Comparison of ENCODE assay signal across 8 cellular contexts in genomic region chr6:31729515-31729978, GRCh38. TPM values are rescaled to one million over a fixed set of nuclear protein-coding genes. Genes with fewer than 3 reads are reported as not detected.
DNase-seq lines count a peak whose midpoint lies in the region; ATAC-seq, FAIRE-seq and TF ChIP-seq lines count a peak whose summit lies in the region.

No MANE protein-coding gene starts in this region.

- no TSS peak for BruUV-seq in HepG2 (replicated peaks; lab: Mats Ljungman, UMichigan)

- peak; percentile 99 for TF ChIP-seq RAD21 in HepG2 (CRISPR knock-in tag; IDR thresholded peaks at IDR 0.05)

- peaks cover 16% of the 10 kb centered on the region for H3K79me2 ChIP-seq in HepG2 (ENCODE audit: insufficient read depth, low read length)

- peak; percentile 77 for ATAC-seq in HepG2

- POLR2A ChIA-PET in HepG2 (lab: Yijun Ruan, JAX) = interaction anchor here (0.7 to 11.3 kb wide), 30 partner anchors 9 to 222 kb away, joined by 3 to 279 read pairs (median 5); partner anchors contain the start of genes ABHD16A, BAG6, C6orf47 and CLIC1

- H4K20me1 ChIP-seq in HepG2 (ENCODE audit: insufficient read depth, low read length) = peaks cover 27% of the 10 kb centered on the region; the same call in 1 of the 2 replicates

- peak overlapping the region; percentile 65 for H3K9ac ChIP-seq in HepG2 (ENCODE audit: insufficient read depth, low read depth, low read length)

- peak overlapping the region; percentile 86 for H3K4me2 ChIP-seq in HepG2 (ENCODE audit: low read depth, low read length)

- no peak overlapping the region for H2AFZ ChIP-seq in HepG2 (ENCODE audit: low read length)

- H3K4me3 ChIP-seq in HFF-Myc (replicated peaks; ENCODE audit: low read depth, low read length) (peak overlapping the region; percentile 63), dorsolateral prefrontal cortex (peak overlapping the region; percentile 56 to 93 (median 75)), HepG2 (replicated peaks in 1 of 3; ENCODE audit: insufficient read depth in 1 of 3, low read depth in 2 of 3, low read length in 3 of 3) (peak overlapping the region; percentile 60 to 79 (median 72))

- H3K27ac ChIP-seq in dorsolateral prefrontal cortex = peak overlapping the region in 58 of 59 donors; percentile 27 to 96 (median 82)
- peak overlapping the region; percentile 72 for H3K27ac ChIP-seq in HepG2 (ENCODE audit: extremely low read length, insufficient read depth, low read length)

- no peak for TF ChIP-seq CTCF in HFF-Myc (IDR thresholded peaks at IDR 0.05; ENCODE audit: low read depth, low read length, missing control alignments)
- peak in 38 of 56 donors; percentile 4 to 79 (median 70) for TF ChIP-seq CTCF in dorsolateral prefrontal cortex (IDR thresholded peaks at IDR 0.05 in 54 of 56, conservative IDR thresholded peaks at IDR 0.05 in 2 of 56; ENCODE audit: low read depth in 1 of 56, partially characterized antibody in 56 of 56)
- peak; percentile 96 for TF ChIP-seq CTCF in HepG2 (CRISPR knock-in tag; IDR thresholded peaks at IDR 0.05)

- peaks cover 0 to 8% (median 0%) of the 10 kb centered on the region in 45 donors for H3K27me3 ChIP-seq in dorsolateral prefrontal cortex
- no peaks in the 10 kb centered on the region for H3K27me3 ChIP-seq in HepG2 (ENCODE audit: control insufficient read depth in 1 of 2, insufficient read depth in 2 of 2, low read length in 2 of 2)

- no peaks in the 10 kb centered on the region for H3K9me3 ChIP-seq in HepG2 (ENCODE audit: low read length)

- 0 out of 4 replicates have a peak, but pooled peaks of 1 of the 2 experiments have one; percentile 4 for TF ChIP-seq EP300 in HepG2 (IDR thresholded peaks at IDR 0.05; ENCODE audit: low read depth in 2 of 2, low read length in 2 of 2)
- no peak for TF ChIP-seq EP300 in HepG2 (CRISPR knock-in tag; IDR thresholded peaks at IDR 0.05; ENCODE audit: borderline replicate concordance)

- 2% methylated on average over 28 of the region's 29 CpGs for WGBS in HepG2 (ENCODE audit: low lambda C conversion rate)

- in situ Hi-C loops in HepG2 (cut with HindIII; ENCODE audit: extremely low pct_ligation_motif_present, low pct_unique_long_range_greater_than_20kb) = no loop called here

- intact Hi-C loops in dorsolateral prefrontal cortex (cut with DNase I) (loop anchor here in 1 of 2 donors (1.0 kb wide), 1 partner anchor 66 kb away; the partner anchor contains the start of gene VARS1), HepG2 (cut with micrococcal nuclease; ENCODE audit: unreplicated experiment) (loop anchor here (1.0 kb wide), 2 partner anchors 8 to 40 kb away; no protein-coding TSS in a partner anchor)

- peaks cover 24 to 39% of the 10 kb centered on the region in 2 experiments for H3K36me3 ChIP-seq in HepG2 (replicated peaks in 1 of 2; ENCODE audit: control insufficient read depth in 1 of 2, insufficient read depth in 2 of 2, low read length in 2 of 2)

- H3K4me1 ChIP-seq in HepG2 (ENCODE audit: insufficient read depth, low read length) = peaks cover 56% of the 10 kb centered on the region

- CTCF ChIA-PET in HepG2 (lab: Yijun Ruan, JAX; ENCODE audit: low intra/inter-chr PET ratio, low total read pairs) = interaction anchor here (0.8 to 4.2 kb wide), 6 partner anchors 9 to 100 kb away, joined by 4 to 74 read pairs (median 4); partner anchors contain the start of gene MSH5

- FAIRE-seq in HepG2 (lab: Jason Lieb, UNC) = peak; percentile 72

- TF ChIP-seq POLR2A in HepG2 (IDR thresholded peaks at IDR 0.05; ENCODE audit: insufficient read depth in 1 of 2, low read depth in 2 of 2, low read length in 2 of 2) = peak in 1 of 2 experiments; percentile 74; a peak in 2 of 4 replicates

- peak; percentile 77 for DNase-seq in DMS153 treated with DMSO at 0.1 percent for 48 hours (lab: John Stamatoyannopoulos, UW; ENCODE audit: unreplicated experiment)
- no peak for DNase-seq in HFF-Myc (ENCODE audit: extremely low read depth, low read depth)
- peak; percentile 85 for DNase-seq in NCI-H2227 treated with DMSO at 0.1 percent for 48 hours (lab: John Stamatoyannopoulos, UW)
- DNase-seq in activated CD4-positive, alpha-beta T cell treated with anti-CD3 and anti-CD28 coated beads, Interleukin-2, amount 50 U/mL, for 24 hours (ENCODE audit: low read depth in 1 of 2, low spot score in 1 of 2) = peak; percentile 55 to 67
- DNase-seq in dorsolateral prefrontal cortex = peak; percentile 56 to 86 (median 68)
- DNase-seq in HepG2 (ENCODE audit: low spot score) = peak; percentile 86
- DNase-seq in stimulated activated CD4-positive, alpha-beta T cell treated with anti-CD3 and anti-CD28 coated beads, Interleukin-2, amount 100 ng/mL, for 4 hours (ENCODE audit: low read depth) = peak; percentile 73
- DNase-seq in GM19240 (ENCODE audit: insufficient read length, low spot score) = no peak

RNA-seq across cellular contexts. Expression of gene DDAH2, which starts 0.4 kb away (rescaled TPM):
- total RNA-seq in dorsolateral prefrontal cortex (10 to 100 TPM; 14.5 to 68.4 (median 29.2) TPM), HepG2 (2016; rRNA removed; fragmentation: Illumina TruSeq; extraction: Trizol) (14.4 and 16.4 TPM in 2 replicates)
- 8.5 and 10.3 TPM in 2 replicates for total RNA-seq in HepG2 (2016; cell fraction: cytosol; rRNA removed; fragmentation: Illumina TruSeq; extraction: Trizol; ENCODE audit: low read depth)
- total RNA-seq in HepG2 (2016; cell fraction: insoluble cytoplasmic fraction; rRNA removed; fragmentation: Illumina TruSeq; extraction: Trizol) = 14.2 and 17.0 TPM in 2 replicates
- total RNA-seq in HepG2 (2016; cell fraction: membrane; rRNA removed; fragmentation: Illumina TruSeq; extraction: Trizol) = 10.5 and 14.6 TPM in 2 replicates
- 6.9 and 9.4 TPM in 2 replicates for total RNA-seq in HepG2 (2016; cell fraction: nucleus; rRNA removed; fragmentation: Illumina TruSeq; extraction: Trizol)
- polyA plus RNA-seq in HepG2 (2011; rRNA removed) = 21.1 and 21.9 TPM in 2 replicates
- polyA plus RNA-seq in HepG2 (2011; cell fraction: cytosol; rRNA removed) = 17.3 and 27.4 TPM in 2 replicates
- polyA plus RNA-seq in HepG2 (2011; cell fraction: nucleus; rRNA removed) = 76.2 and 86.7 TPM in 2 replicates
- 12.9 and 21.1 TPM in 2 replicates for polyA plus RNA-seq in HepG2 (2012)
- 7.1 and 9.5 TPM in 2 replicates for polyA plus RNA-seq in HepG2 (2016; cell fraction: cytosol; fragmentation: Illumina TruSeq; extraction: Trizol; ENCODE audit: low read depth)
- polyA plus RNA-seq in HepG2 (2016; cell fraction: insoluble cytoplasmic fraction; fragmentation: Illumina TruSeq; extraction: Trizol; ENCODE audit: low read depth) = 12.9 and 17.0 TPM in 2 replicates
- 9.7 and 13.0 TPM in 2 replicates for polyA plus RNA-seq in HepG2 (2016; cell fraction: membrane; fragmentation: Illumina TruSeq; extraction: Trizol; ENCODE audit: low read depth)
- 21.1 and 21.5 TPM in 2 replicates for polyA plus RNA-seq in HepG2 (2016; cell fraction: nucleus; fragmentation: Illumina TruSeq; extraction: Trizol; ENCODE audit: insufficient read depth, low read depth)
- 8.4 and 17.2 TPM in 2 replicates for polyA minus RNA-seq in HepG2 (2011; rRNA and poly(A)+ RNA removed; ENCODE audit: low replicate concordance)
- 5.3 and 6.9 TPM in 2 replicates for polyA minus RNA-seq in HepG2 (2011; cell fraction: cytosol; rRNA and poly(A)+ RNA removed)
- 10.2 and 10.7 TPM in 2 replicates for polyA minus RNA-seq in HepG2 (2011; cell fraction: nucleus; rRNA and poly(A)+ RNA removed)

RNA-seq across cellular contexts. Expression of gene MPIG6B, which starts 6.4 kb away (rescaled TPM):
- total RNA-seq in dorsolateral prefrontal cortex = 1 to 10 TPM in 1 of 120 experiments, under 1 TPM in 37, not detected in 82; 0.19 to 1.1 (median 0.37) TPM
- total RNA-seq in HepG2 (2016; rRNA removed; fragmentation: Illumina TruSeq; extraction: Trizol) = not detected in 2 replicates
- not detected in 2 replicates for total RNA-seq in HepG2 (2016; cell fraction: cytosol; rRNA removed; fragmentation: Illumina TruSeq; extraction: Trizol; ENCODE audit: low read depth)
- total RNA-seq in HepG2 (2016; cell fraction: insoluble cytoplasmic fraction; rRNA removed; fragmentation: Illumina TruSeq; extraction: Trizol) = not detected in 2 replicates
- not detected in 2 replicates for total RNA-seq in HepG2 (2016; cell fraction: membrane; rRNA removed; fragmentation: Illumina TruSeq; extraction: Trizol)
- total RNA-seq in HepG2 (2016; cell fraction: nucleus; rRNA removed; fragmentation: Illumina TruSeq; extraction: Trizol) = not detected in 2 replicates
- polyA plus RNA-seq in HepG2 (2011; rRNA removed) = not detected in 2 replicates
- polyA plus RNA-seq in HepG2 (2011; cell fraction: cytosol; rRNA removed) = not detected in 2 replicates
- not detected in 2 replicates for polyA plus RNA-seq in HepG2 (2011; cell fraction: nucleus; rRNA removed)
- polyA plus RNA-seq in HepG2 (2012) = 0.08 and 0.15 TPM in 2 replicates
- polyA plus RNA-seq in HepG2 (2016; cell fraction: cytosol; fragmentation: Illumina TruSeq; extraction: Trizol; ENCODE audit: low read depth) = not detected in 2 replicates
- polyA plus RNA-seq in HepG2 (2016; cell fraction: insoluble cytoplasmic fraction; fragmentation: Illumina TruSeq; extraction: Trizol; ENCODE audit: low read depth) = not detected in 2 replicates
- polyA plus RNA-seq in HepG2 (2016; cell fraction: membrane; fragmentation: Illumina TruSeq; extraction: Trizol; ENCODE audit: low read depth) = not detected in 2 replicates
- polyA plus RNA-seq in HepG2 (2016; cell fraction: nucleus; fragmentation: Illumina TruSeq; extraction: Trizol; ENCODE audit: insufficient read depth, low read depth) = not detected in 2 replicates
- polyA minus RNA-seq in HepG2 (2011; rRNA and poly(A)+ RNA removed; ENCODE audit: low replicate concordance) = not detected in 2 replicates
- not detected in 2 replicates for polyA minus RNA-seq in HepG2 (2011; cell fraction: cytosol; rRNA and poly(A)+ RNA removed)
- not detected in 2 replicates for polyA minus RNA-seq in HepG2 (2011; cell fraction: nucleus; rRNA and poly(A)+ RNA removed)

RNA-seq across cellular contexts. Expression of gene CLIC1, which starts 6.8 kb away (rescaled TPM):
- 10 to 100 TPM in 119 of 120 experiments, 1 to 10 TPM in 1; 6.1 to 85.5 (median 25.3) TPM for total RNA-seq in dorsolateral prefrontal cortex
- total RNA-seq in HepG2 (2016; rRNA removed; fragmentation: Illumina TruSeq; extraction: Trizol) = 445 and 602 TPM in 2 replicates
- 267 and 295 TPM in 2 replicates for total RNA-seq in HepG2 (2016; cell fraction: cytosol; rRNA removed; fragmentation: Illumina TruSeq; extraction: Trizol; ENCODE audit: low read depth)
- total RNA-seq in HepG2 (2016; cell fraction: insoluble cytoplasmic fraction; rRNA removed; fragmentation: Illumina TruSeq; extraction: Trizol) = 442 and 617 TPM in 2 replicates
- total RNA-seq in HepG2 (2016; cell fraction: membrane; rRNA removed; fragmentation: Illumina TruSeq; extraction: Trizol) = 333 and 368 TPM in 2 replicates
- total RNA-seq in HepG2 (2016; cell fraction: nucleus; rRNA removed; fragmentation: Illumina TruSeq; extraction: Trizol) = 383 and 410 TPM in 2 replicates
- polyA plus RNA-seq in HepG2 (2011; rRNA removed) = 891 and 997 TPM in 2 replicates
- polyA plus RNA-seq in HepG2 (2011; cell fraction: cytosol; rRNA removed) = 1,063 and 1,114 TPM in 2 replicates
- polyA plus RNA-seq in HepG2 (2011; cell fraction: nucleus; rRNA removed) = 243 and 309 TPM in 2 replicates
- polyA plus RNA-seq in HepG2 (2012) = 684 and 693 TPM in 2 replicates
- polyA plus RNA-seq in HepG2 (2016; cell fraction: cytosol; fragmentation: Illumina TruSeq; extraction: Trizol; ENCODE audit: low read depth) = 249 and 300 TPM in 2 replicates
- polyA plus RNA-seq in HepG2 (2016; cell fraction: insoluble cytoplasmic fraction; fragmentation: Illumina TruSeq; extraction: Trizol; ENCODE audit: low read depth) = 415 and 433 TPM in 2 replicates
- polyA plus RNA-seq in HepG2 (2016; cell fraction: membrane; fragmentation: Illumina TruSeq; extraction: Trizol; ENCODE audit: low read depth) = 263 and 301 TPM in 2 replicates
- 609 and 612 TPM in 2 replicates for polyA plus RNA-seq in HepG2 (2016; cell fraction: nucleus; fragmentation: Illumina TruSeq; extraction: Trizol; ENCODE audit: insufficient read depth, low read depth)
- polyA minus RNA-seq in HepG2 (2011; rRNA and poly(A)+ RNA removed; ENCODE audit: low replicate concordance) = 509 and 745 TPM in 2 replicates
- polyA minus RNA-seq in HepG2 (2011; cell fraction: cytosol; rRNA and poly(A)+ RNA removed) = 299 and 375 TPM in 2 replicates
- 119 and 176 TPM in 2 replicates for polyA minus RNA-seq in HepG2 (2011; cell fraction: nucleus; rRNA and poly(A)+ RNA removed)

RNA-seq across cellular contexts. Expression of gene LY6G6C, which starts 8.0 kb away (rescaled TPM):
- total RNA-seq in dorsolateral prefrontal cortex (1 to 10 TPM in 1 of 120 experiments, under 1 TPM in 10, not detected in 109; 0.42 to 1.3 (median 0.57) TPM), HepG2 (2016; rRNA removed; fragmentation: Illumina TruSeq; extraction: Trizol) (not detected in 2 replicates)
- total RNA-seq in HepG2 (2016; cell fraction: cytosol; rRNA removed; fragmentation: Illumina TruSeq; extraction: Trizol; ENCODE audit: low read depth) = not detected in 2 replicates
- not detected in 2 replicates for total RNA-seq in HepG2 (2016; cell fraction: insoluble cytoplasmic fraction; rRNA removed; fragmentation: Illumina TruSeq; extraction: Trizol)
- not detected in 2 replicates for total RNA-seq in HepG2 (2016; cell fraction: membrane; rRNA removed; fragmentation: Illumina TruSeq; extraction: Trizol)
- total RNA-seq in HepG2 (2016; cell fraction: nucleus; rRNA removed; fragmentation: Illumina TruSeq; extraction: Trizol) = not detected in 2 replicates
- polyA plus RNA-seq in HepG2 (2011; rRNA removed) = 0.15 and 0.21 TPM in 2 replicates
- 0.13 TPM in 1 of 2 replicates, not detected in the other for polyA plus RNA-seq in HepG2 (2011; cell fraction: cytosol; rRNA removed)
- 0.42 and 0.76 TPM in 2 replicates for polyA plus RNA-seq in HepG2 (2011; cell fraction: nucleus; rRNA removed)
- 0.31 TPM in 1 of 2 replicates, not detected in the other for polyA plus RNA-seq in HepG2 (2012)
- polyA plus RNA-seq in HepG2 (2016; cell fraction: cytosol; fragmentation: Illumina TruSeq; extraction: Trizol; ENCODE audit: low read depth) = not detected in 2 replicates
- polyA plus RNA-seq in HepG2 (2016; cell fraction: insoluble cytoplasmic fraction; fragmentation: Illumina TruSeq; extraction: Trizol; ENCODE audit: low read depth) = not detected in 2 replicates
- polyA plus RNA-seq in HepG2 (2016; cell fraction: membrane; fragmentation: Illumina TruSeq; extraction: Trizol; ENCODE audit: low read depth) = not detected in 2 replicates
- 0.72 TPM in 1 of 2 replicates, not detected in the other for polyA plus RNA-seq in HepG2 (2016; cell fraction: nucleus; fragmentation: Illumina TruSeq; extraction: Trizol; ENCODE audit: insufficient read depth, low read depth)
- 0.28 TPM in 1 of 2 replicates, not detected in the other for polyA minus RNA-seq in HepG2 (2011; rRNA and poly(A)+ RNA removed; ENCODE audit: low replicate concordance)
- not detected in 2 replicates for polyA minus RNA-seq in HepG2 (2011; cell fraction: cytosol; rRNA and poly(A)+ RNA removed)
- not detected in 2 replicates for polyA minus RNA-seq in HepG2 (2011; cell fraction: nucleus; rRNA and poly(A)+ RNA removed)

RNA-seq across cellular contexts. Expression of gene MSH5, which starts 10.3 kb away (rescaled TPM):
- total RNA-seq in dorsolateral prefrontal cortex (10 to 100 TPM in 56 of 120 experiments, 1 to 10 TPM in 63, under 1 TPM in 1; 0.83 to 23.4 (median 9.7) TPM), HepG2 (2016; rRNA removed; fragmentation: Illumina TruSeq; extraction: Trizol) (2.5 and 10.2 TPM in 2 replicates)
- 6.2 and 9.7 TPM in 2 replicates for total RNA-seq in HepG2 (2016; cell fraction: cytosol; rRNA removed; fragmentation: Illumina TruSeq; extraction: Trizol; ENCODE audit: low read depth)
- total RNA-seq in HepG2 (2016; cell fraction: insoluble cytoplasmic fraction; rRNA removed; fragmentation: Illumina TruSeq; extraction: Trizol) = 3.6 and 10.0 TPM in 2 replicates
- 3.8 and 4.3 TPM in 2 replicates for total RNA-seq in HepG2 (2016; cell fraction: membrane; rRNA removed; fragmentation: Illumina TruSeq; extraction: Trizol)
- 23.2 and 28.8 TPM in 2 replicates for total RNA-seq in HepG2 (2016; cell fraction: nucleus; rRNA removed; fragmentation: Illumina TruSeq; extraction: Trizol)
- 28.3 and 38.7 TPM in 2 replicates for polyA plus RNA-seq in HepG2 (2011; rRNA removed)
- 6.2 and 7.0 TPM in 2 replicates for polyA plus RNA-seq in HepG2 (2011; cell fraction: cytosol; rRNA removed)
- 221 and 280 TPM in 2 replicates for polyA plus RNA-seq in HepG2 (2011; cell fraction: nucleus; rRNA removed)
- 18.8 and 19.5 TPM in 2 replicates for polyA plus RNA-seq in HepG2 (2012)
- 0.90 and 1.3 TPM in 2 replicates for polyA plus RNA-seq in HepG2 (2016; cell fraction: cytosol; fragmentation: Illumina TruSeq; extraction: Trizol; ENCODE audit: low read depth)
- polyA plus RNA-seq in HepG2 (2016; cell fraction: insoluble cytoplasmic fraction; fragmentation: Illumina TruSeq; extraction: Trizol; ENCODE audit: low read depth) = 2.9 and 3.2 TPM in 2 replicates
- 1.5 and 2.2 TPM in 2 replicates for polyA plus RNA-seq in HepG2 (2016; cell fraction: membrane; fragmentation: Illumina TruSeq; extraction: Trizol; ENCODE audit: low read depth)
- polyA plus RNA-seq in HepG2 (2016; cell fraction: nucleus; fragmentation: Illumina TruSeq; extraction: Trizol; ENCODE audit: insufficient read depth, low read depth) = 76.6 and 77.9 TPM in 2 replicates
- 32.0 and 34.5 TPM in 2 replicates for polyA minus RNA-seq in HepG2 (2011; rRNA and poly(A)+ RNA removed; ENCODE audit: low replicate concordance)
- 3.9 and 5.5 TPM in 2 replicates for polyA minus RNA-seq in HepG2 (2011; cell fraction: cytosol; rRNA and poly(A)+ RNA removed)
- polyA minus RNA-seq in HepG2 (2011; cell fraction: nucleus; rRNA and poly(A)+ RNA removed) = 84.3 and 91.3 TPM in 2 replicates

Comparison
In these comparisons a context has a peak if more than half of its experiments do, and no peak if none do; other contexts are left out.
1. DNase-seq: peak in DMS153 treated with DMSO at 0.1 percent for 48 hours (single experiment), NCI-H2227 treated with DMSO at 0.1 percent for 48 hours (single experiment), activated CD4-positive, alpha-beta T cell treated with anti-CD3 and anti-CD28 coated beads, Interleukin-2, amount 50 U/mL, for 24 hours (2 of 2), dorsolateral prefrontal cortex (10 of 10), HepG2 (single experiment) and stimulated activated CD4-positive, alpha-beta T cell treated with anti-CD3 and anti-CD28 coated beads, Interleukin-2, amount 100 ng/mL, for 4 hours (single experiment); none in HFF-Myc (single experiment) and GM19240 (single experiment).
2. Peak in every context shown above with its lines, with median percentiles within 50 percentile points of each other: H3K4me3 ChIP-seq.